10 cellular contexts compared by ENCODE assay signal in the genomic region with DNA sequence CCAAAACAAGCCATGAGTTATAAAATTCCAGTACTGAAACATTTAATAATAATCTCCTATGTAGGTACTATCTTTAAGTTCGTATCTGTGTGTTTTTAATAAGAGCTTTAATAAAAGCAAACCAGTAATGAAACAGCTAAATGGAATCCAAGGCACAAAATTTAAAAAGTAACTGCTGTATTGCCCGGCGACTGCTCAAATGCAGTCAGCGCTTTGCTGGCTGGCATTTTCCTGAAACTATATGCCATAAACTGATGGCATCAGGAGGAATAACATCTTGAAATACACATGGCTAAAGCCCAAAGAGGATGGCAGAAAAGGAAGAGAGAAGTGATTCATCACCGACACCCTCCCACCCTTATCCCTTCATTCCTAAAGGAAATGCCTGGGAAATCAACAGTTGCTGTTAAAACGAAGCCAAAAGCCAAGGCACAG.
A peak's percentile ranks its signal among the peaks of the same experiment; 100 is the strongest.
DNase-seq lines count a peak whose midpoint lies in the region; ATAC-seq and TF ChIP-seq lines count a peak whose summit lies in the region.
"Had no signal": no experiment of that assay in that cellular context is flagged by ENCODE, and none has a peak within 500 bp of the region (broad histone marks: within the 10 kb centered on the region; RNA-seq: fewer than 3 reads in every experiment).

No MANE protein-coding gene starts in this region.

- H3K4me1 ChIP-seq in right cardiac atrium (ENCODE audit: control insufficient read depth, insufficient read depth, low read length), result peaks cover 2% of the 10 kb centered on the region

- 33% methylated on average over 6 of the region's 6 CpGs for WGBS in right cardiac atrium

- CTCF ChIA-PET in activated naive CD4-positive, alpha-beta T cell treated with anti-CD3 and anti-CD28 coated beads for 36 hours (lab: Charles Lee), result interaction anchor here (0.8 kb wide), 1 partner anchor 169 kb away, joined by 3 read pairs; no protein-coding TSS in a partner anchor

- H3K27ac Mint-ChIP-seq in stimulated activated naive B cell treated with anti-CD40 and anti-IgM and Interleukin-4, amounts not matched to agents 10 μg/mL and 1 μg/mL and 100 μg/mL, for 72 hours, result peak overlapping the region; percentile 56
- H3K27ac Mint-ChIP-seq in activated naive CD4-positive, alpha-beta T cell treated with anti-CD3 and anti-CD28 coated beads for 36 hours, result no peak overlapping the region
- H3K27ac Mint-ChIP-seq: memory B cell had no signal

- H3K27me3 ChIP-seq in right cardiac atrium (ENCODE audit: control insufficient read depth, insufficient read depth), result no peaks in the 10 kb centered on the region

- intact Hi-C loops in right cardiac atrium (cut with DNase I), result no loop called here
- intact Hi-C loops in activated naive CD4-positive, alpha-beta T cell treated with anti-CD3 and anti-CD28 coated beads for 36 hours (cut with micrococcal nuclease), result no loop called here

- H3K4me3 ChIP-seq in right cardiac atrium (ENCODE audit: low read length), result no peak overlapping the region

- peak overlapping the region; percentile 81 for H3K27ac ChIP-seq in VCaP
- peak overlapping the region; percentile 42 for H3K27ac ChIP-seq in right cardiac atrium (ENCODE audit: low read length)

- peaks cover 0 to 2% of the 10 kb centered on the region in 2 donors for H3K4me1 Mint-ChIP-seq in stimulated activated naive B cell treated with anti-CD40 and anti-IgM and Interleukin-4, amounts not matched to agents 10 μg/mL and 1 μg/mL and 100 μg/mL, for 72 hours
- peaks cover 19% of the 10 kb centered on the region for H3K4me1 Mint-ChIP-seq in activated naive CD4-positive, alpha-beta T cell treated with anti-CD3 and anti-CD28 coated beads for 36 hours (ENCODE audit: low read depth)

- no peaks in the 10 kb centered on the region for H3K9me3 ChIP-seq in right cardiac atrium (ENCODE audit: control insufficient read depth, low read length)

- no peak for TF ChIP-seq CTCF in VCaP (conservative IDR thresholded peaks at IDR 0.05)

- H3K36me3 Mint-ChIP-seq in stimulated activated naive B cell treated with anti-CD40 and anti-IgM and Interleukin-4, amounts not matched to agents 10 μg/mL and 1 μg/mL and 100 μg/mL, for 72 hours, result no peaks in the 10 kb centered on the region
- no peaks in the 10 kb centered on the region for H3K36me3 Mint-ChIP-seq in activated naive CD4-positive, alpha-beta T cell treated with anti-CD3 and anti-CD28 coated beads for 36 hours (ENCODE audit: low read depth)
- H3K36me3 Mint-ChIP-seq: memory B cell had no signal

- DNase-seq in HCEC 1CT (peak; percentile 47), right cardiac atrium (no peak), foreskin melanocyte (no peak), T-helper 2 cell (no peak)
- no peak for DNase-seq in stimulated activated naive B cell treated with anti-CD40 and anti-IgM and Interleukin-4, amounts not matched to agents 10 μg/mL and 1 μg/mL and 100 μg/mL, for 72 hours
- DNase-seq in activated naive CD4-positive, alpha-beta T cell treated with anti-CD3 and anti-CD28 coated beads for 36 hours, result no peak
- DNase-seq: NCI-H2171 had no signal

- ATAC-seq in right cardiac atrium (peak; percentile 28 to 75), esophagus mucosa (no peak)
- ATAC-seq in stimulated activated naive B cell treated with anti-CD40 and anti-IgM and Interleukin-4, amounts not matched to agents 10 μg/mL and 1 μg/mL and 100 μg/mL, for 72 hours (replicated peaks), result no peak

- peaks cover 0 to 3% of the 10 kb centered on the region in 2 donors for H3K9me3 Mint-ChIP-seq in stimulated activated naive B cell treated with anti-CD40 and anti-IgM and Interleukin-4, amounts not matched to agents 10 μg/mL and 1 μg/mL and 100 μg/mL, for 72 hours
- H3K9me3 Mint-ChIP-seq in activated naive CD4-positive, alpha-beta T cell treated with anti-CD3 and anti-CD28 coated beads for 36 hours, result no peaks in the 10 kb centered on the region
- H3K9me3 Mint-ChIP-seq: memory B cell had no signal

- peaks cover 17 to 22% of the 10 kb centered on the region in 2 donors for H3K27me3 Mint-ChIP-seq in stimulated activated naive B cell treated with anti-CD40 and anti-IgM and Interleukin-4, amounts not matched to agents 10 μg/mL and 1 μg/mL and 100 μg/mL, for 72 hours
- H3K27me3 Mint-ChIP-seq in activated naive CD4-positive, alpha-beta T cell treated with anti-CD3 and anti-CD28 coated beads for 36 hours (ENCODE audit: low read depth), result no peaks in the 10 kb centered on the region

- no peak overlapping the region for H3K4me3 Mint-ChIP-seq in stimulated activated naive B cell treated with anti-CD40 and anti-IgM and Interleukin-4, amounts not matched to agents 10 μg/mL and 1 μg/mL and 100 μg/mL, for 72 hours
- no peak overlapping the region for H3K4me3 Mint-ChIP-seq in activated naive CD4-positive, alpha-beta T cell treated with anti-CD3 and anti-CD28 coated beads for 36 hours
- H3K4me3 Mint-ChIP-seq: memory B cell had no signal

Comparison
In these comparisons a context has a peak if more than half of its experiments do, and no peak if none do; other contexts are left out.
1. ATAC-seq: peak in right cardiac atrium (2 of 2); none in stimulated activated naive B cell treated with anti-CD40 and anti-IgM and Interleukin-4, amounts not matched to agents 10 μg/mL and 1 μg/mL and 100 μg/mL, for 72 hours (0 of 2) and esophagus mucosa (single experiment).